Comparison of ENCODE assay signal across 8 cellular contexts in the genomic region with DNA sequence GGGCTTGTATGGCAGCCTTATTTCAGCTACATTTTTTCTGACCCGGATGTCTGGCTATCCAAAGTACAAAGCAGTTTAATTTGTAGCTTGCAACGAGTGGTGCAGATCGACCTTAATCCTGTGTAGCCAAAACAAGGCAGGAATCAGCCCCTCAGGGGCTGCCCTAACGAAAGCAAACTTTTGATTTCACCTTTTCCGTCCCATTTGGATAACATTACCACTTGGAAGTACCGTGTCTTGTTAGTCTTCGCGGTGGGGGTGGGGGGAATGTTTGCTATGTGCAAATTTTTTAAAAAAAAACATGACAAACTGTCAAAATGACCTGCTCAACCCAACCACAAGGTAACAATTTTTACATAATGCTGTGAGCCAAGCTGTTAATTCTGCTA. TPM values are rescaled to one million over a fixed set of nuclear protein-coding genes. Genes with fewer than 3 reads are reported as not detected.
A peak's percentile ranks its signal among the peaks of the same experiment; 100 is the strongest.
DNase-seq lines count a peak whose midpoint lies in the region; ATAC-seq and TF ChIP-seq lines count a peak whose summit lies in the region.

No MANE protein-coding gene starts in this region.

- H3K27ac ChIP-seq in A673 (ENCODE audit: low read depth, low read length, poor library complexity, severe bottlenecking) (peak overlapping the region; percentile 87), IMR-90 (ENCODE audit: insufficient read depth, low read length) (peak overlapping the region; percentile 86), caudate nucleus (ENCODE audit: low read depth, low read length) (peak overlapping the region; percentile 88)

- H4K5ac ChIP-seq in IMR-90 (ENCODE audit: low read depth, low read length) = peak overlapping the region; percentile 92

- no peaks in the 10 kb centered on the region for H3K9me1 ChIP-seq in IMR-90 (ENCODE audit: insufficient read depth, low read length)

- DNase-seq in A673 (ENCODE audit: low spot score) = peak; percentile 53
- no peak for DNase-seq in IMR-90
- DNase-seq in caudate nucleus (lab: John Stamatoyannopoulos, UW) = no peak
- no peak for DNase-seq in NCI-H1694 treated with DMSO at 0.1 percent for 48 hours (lab: John Stamatoyannopoulos, UW)
- no peak for DNase-seq in NCI-H446 (lab: John Stamatoyannopoulos, UW)
- DNase-seq in NCI-H748 treated with DMSO at 0.1 percent for 48 hours (lab: John Stamatoyannopoulos, UW) = no peak
- DNase-seq in H4 (ENCODE audit: low spot score) = no peak

- dilution Hi-C loops in IMR-90 (cut with HindIII; ENCODE audit: low sequenced_read_pairs, unreplicated experiment) = no loop called here

- H3K4me1 ChIP-seq in A673 (ENCODE audit: insufficient read depth, low read length, poor library complexity, severe bottlenecking) (peaks cover 20% of the 10 kb centered on the region), IMR-90 (ENCODE audit: control insufficient read depth, insufficient read depth, low read length) (peaks cover 4% of the 10 kb centered on the region; the same call in 1 of the 2 replicates), mononuclear cell (ENCODE audit: insufficient read depth, low read length) (peaks cover 50% of the 10 kb centered on the region)

- peaks cover 12 to 35% of the 10 kb centered on the region in 2 experiments for H3K79me1 ChIP-seq in IMR-90 (ENCODE audit: low read depth in 1 of 2, low read length in 2 of 2)

- peak overlapping the region; percentile 5; the same call in 1 of the 2 replicates for H3K14ac ChIP-seq in IMR-90 (replicated peaks; ENCODE audit: low read depth, low read length)

- WGBS in IMR-90 (ENCODE audit: extremely low coverage in 2 of 2, insufficient read length in 1 of 2), 2 experiments = 10% methylated on average over 2 of the region's 8 CpGs; no CpG with 5 or more reads in 1 of the 2 experiments

- peaks cover 3% of the 10 kb centered on the region for H3K9me3 ChIP-seq in A673 (ENCODE audit: low read depth, low read length, poor library complexity, severe bottlenecking)
- no peaks in the 10 kb centered on the region for H3K9me3 ChIP-seq in IMR-90 (ENCODE audit: control insufficient read depth, insufficient read depth, low read length)
- no peaks in the 10 kb centered on the region for H3K9me3 ChIP-seq in mononuclear cell (ENCODE audit: low read depth, low read length)

- H4K91ac ChIP-seq in IMR-90 (ENCODE audit: insufficient read depth, low read depth, low read length) = no peak overlapping the region

- CTCF ChIA-PET in A673 (lab: Charles Lee) (no interaction called here), IMR-90 (lab: Yijun Ruan, JAX) (interaction anchor here (0.6 kb wide), 1 partner anchor 35 kb away, joined by 7 read pairs; no protein-coding TSS in a partner anchor)

- H3K36me3 ChIP-seq in A673 (ENCODE audit: insufficient read depth, low read length, poor library complexity, severe bottlenecking) = peaks cover 33% of the 10 kb centered on the region
- peaks cover 4% of the 10 kb centered on the region; the same call in 1 of the 2 replicates for H3K36me3 ChIP-seq in IMR-90 (ENCODE audit: control insufficient read depth, insufficient read depth, low read length)

- no peak overlapping the region for H2BK20ac ChIP-seq in IMR-90 (ENCODE audit: low read depth, low read length)

- H3K27me3 ChIP-seq in A673 (replicated peaks; ENCODE audit: insufficient read depth, low read depth, low read length, poor library complexity) = no peaks in the 10 kb centered on the region
- H3K27me3 ChIP-seq in IMR-90 (ENCODE audit: control insufficient read depth, insufficient read depth, low read length) = no peaks in the 10 kb centered on the region
- H3K27me3 ChIP-seq in mononuclear cell (ENCODE audit: insufficient read depth, low read length) = no peaks in the 10 kb centered on the region

- no peak overlapping the region for H2BK120ac ChIP-seq in IMR-90 (ENCODE audit: low read depth, low read length)

- H4K8ac ChIP-seq in IMR-90 (ENCODE audit: low read depth in 2 of 2, low read length in 2 of 2) = peak overlapping the region; percentile 49 to 71; a peak in 3 of 4 replicates

- H3K4me3 ChIP-seq in A673 (ENCODE audit: low read depth, low read length, poor library complexity, severe bottlenecking) (peak overlapping the region; percentile 92), IMR-90 (ENCODE audit: insufficient read depth, low read depth, low read length) (peak overlapping the region; percentile 100), mononuclear cell (ENCODE audit: low read length) (peak overlapping the region; percentile 69)

- intact Hi-C loops in A673 (cut with micrococcal nuclease; ENCODE audit: unreplicated experiment) (loop anchor here (5.0 kb wide), 2 partner anchors 140 to 385 kb away; partner anchors contain the start of gene TRMT10A), IMR-90 (cut with micrococcal nuclease) (loop anchor here (5.0 kb wide), 3 partner anchors 115 to 190 kb away; no protein-coding TSS in a partner anchor)

- H4K20me1 ChIP-seq in IMR-90 (ENCODE audit: insufficient read depth, low read length) = peaks cover 22% of the 10 kb centered on the region

- peak overlapping the region; percentile 65; the same call in 1 of the 2 replicates for H3K4ac ChIP-seq in IMR-90 (ENCODE audit: low read depth, low read length)

- no peak for ATAC-seq in IMR-90 (ENCODE audit: low read depth)

- no peak for TF ChIP-seq RAD21 in IMR-90 (IDR thresholded peaks at IDR 0.05; ENCODE audit: low read length)

- H2AFZ ChIP-seq in IMR-90 (replicated peaks; ENCODE audit: low read length, poor library complexity) = peak overlapping the region; percentile 95

- in situ Hi-C loops in IMR-90 (cut with MboI; ENCODE audit: low sequenced_read_pairs) = loop anchor here (10.0 kb wide), 1 partner anchor 382 kb away; the partner anchor contains the start of gene TRMT10A

- peak overlapping the region; percentile 11; the same call in 1 of the 2 replicates for H3K23ac ChIP-seq in IMR-90 (ENCODE audit: low read depth, low read length)

- no peak overlapping the region for H2AK5ac ChIP-seq in IMR-90 (ENCODE audit: low read depth, low read length)

- H2AK9ac ChIP-seq in IMR-90 (replicated peaks; ENCODE audit: low read depth, low read length, poor library complexity) = no peak overlapping the region

- H3K56ac ChIP-seq in IMR-90 (ENCODE audit: extremely low read depth, insufficient read depth, low read length) = peak overlapping the region; percentile 32

- peak overlapping the region; percentile 78 for H3K9ac ChIP-seq in IMR-90 (ENCODE audit: low read depth, low read length)

- TF ChIP-seq CTCF in A673 (conservative IDR thresholded peaks at IDR 0.05; ENCODE audit: low read depth, low read length) = no peak
- no peak for TF ChIP-seq CTCF in IMR-90 (conservative IDR thresholded peaks at IDR 0.05; ENCODE audit: low read depth, low read length)

- no peak; the same call in 1 of the 2 replicates for TF ChIP-seq POLR2A in IMR-90 (IDR thresholded peaks at IDR 0.05; ENCODE audit: low read depth, low read length)

- POLR2A ChIA-PET in A673 (lab: Charles Lee; ENCODE audit: low non-redundant PET) (interaction anchor here (0.6 to 0.7 kb wide), 4 partner anchors 194 to 1199 kb away, joined by 3 to 16 read pairs (median 4); no protein-coding TSS in a partner anchor), IMR-90 (lab: Charles Lee; ENCODE audit: unreplicated experiment) (interaction anchor here (1.1 kb wide), 1 partner anchor 53 kb away, joined by 3 read pairs; the partner anchor contains the start of gene LAMTOR3)

- peak overlapping the region; percentile 95 for H3K4me2 ChIP-seq in IMR-90 (ENCODE audit: low read depth, low read length)

- H2BK5ac ChIP-seq in IMR-90 (ENCODE audit: low read depth, low read length, poor library complexity, severe bottlenecking) = peak overlapping the region; percentile 70

- no TSS peak for BruUV-seq in A673 (replicated peaks; lab: Mats Ljungman, UMichigan)
- BruUV-seq in IMR-90 (replicated peaks; lab: Mats Ljungman, UMichigan) = no TSS peak

- no peak overlapping the region; the same call in 1 of the 2 replicates for H3K18ac ChIP-seq in IMR-90 (ENCODE audit: low read depth, low read length)

- H2BK15ac ChIP-seq in IMR-90 (ENCODE audit: low read depth, low read length) = no peak overlapping the region

TF ChIP-seq in IMR-90, 13 proteins besides CTCF, POLR2A, EP300 and RAD21 (continues in another document):
- TF ChIP-seq NFE2L2 (IDR thresholded peaks at IDR 0.05; ENCODE audit: low read depth, low read length) (no peak), MAFK (IDR thresholded peaks at IDR 0.05; ENCODE audit: low read depth, low read length) (no peak), MXI1 (IDR thresholded peaks at IDR 0.05; ENCODE audit: borderline replicate concordance, low read depth, low read length) (no peak), FOS (IDR thresholded peaks at IDR 0.05; ENCODE audit: low read depth, low read length) (no peak), SMC3 (IDR thresholded peaks at IDR 0.05; ENCODE audit: low read depth, low read length) (no peak), MAZ (IDR thresholded peaks at IDR 0.05; ENCODE audit: borderline replicate concordance, low read depth, low read length) (no peak)
- TF ChIP-seq, protein P1, sequence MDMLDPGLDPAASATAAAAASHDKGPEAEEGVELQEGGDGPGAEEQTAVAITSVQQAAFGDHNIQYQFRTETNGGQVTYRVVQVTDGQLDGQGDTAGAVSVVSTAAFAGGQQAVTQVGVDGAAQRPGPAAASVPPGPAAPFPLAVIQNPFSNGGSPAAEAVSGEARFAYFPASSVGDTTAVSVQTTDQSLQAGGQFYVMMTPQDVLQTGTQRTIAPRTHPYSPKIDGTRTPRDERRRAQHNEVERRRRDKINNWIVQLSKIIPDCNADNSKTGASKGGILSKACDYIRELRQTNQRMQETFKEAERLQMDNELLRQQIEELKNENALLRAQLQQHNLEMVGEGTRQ (IDR thresholded peaks at IDR 0.05; ENCODE audit: low read depth, low read length) = no peak

RNA-seq across cellular contexts. Expression of gene DNAJB14, which starts 0.8 kb away (rescaled TPM):
- total RNA-seq in A673 (2021) (33.5 and 36.4 TPM in 2 replicates), IMR-90 (2012; rRNA removed) (15.6 and 40.3 TPM in 2 replicates), mononuclear cell (70.1 TPM)
- polyA plus RNA-seq in IMR-90 (2012; rRNA removed) = 12.9 and 14.8 TPM in 2 replicates
- polyA plus RNA-seq in IMR-90 (2012; cell fraction: cytosol; rRNA removed) = 0.61 and 0.92 TPM in 2 replicates
- polyA plus RNA-seq in IMR-90 (2012; cell fraction: nucleus; rRNA removed; ENCODE audit: low replicate concordance) = 12.4 and 19.6 TPM in 2 replicates
- total RNA-seq in H4 (2014; rRNA removed; shearing (Covaris generic)) = 32.6 and 62.2 TPM in 2 replicates

RNA-seq across cellular contexts. Expression of gene H2AZ1, which starts 2.9 kb away (rescaled TPM):
- 1,005 and 1,095 TPM in 2 replicates for total RNA-seq in A673 (2021)
- 938 and 1,129 TPM in 2 replicates for total RNA-seq in IMR-90 (2012; rRNA removed)
- 419 and 456 TPM in 2 replicates for polyA plus RNA-seq in IMR-90 (2012; rRNA removed)
- 543 and 858 TPM in 2 replicates for polyA plus RNA-seq in IMR-90 (2012; cell fraction: cytosol; rRNA removed)
- 162 and 261 TPM in 2 replicates for polyA plus RNA-seq in IMR-90 (2012; cell fraction: nucleus; rRNA removed; ENCODE audit: low replicate concordance)
- total RNA-seq in mononuclear cell = 87.9 TPM
- total RNA-seq in H4 (2014; rRNA removed; shearing (Covaris generic)) = 1,439 and 1,655 TPM in 2 replicates

RNA-seq across cellular contexts. Expression of gene LAMTOR3, which starts 53.0 kb away (rescaled TPM):
- total RNA-seq in A673 (2021) (26.7 and 31.6 TPM in 2 replicates), IMR-90 (2012; rRNA removed) (35.7 and 56.1 TPM in 2 replicates), mononuclear cell (41.0 TPM)
- 22.0 and 28.6 TPM in 2 replicates for polyA plus RNA-seq in IMR-90 (2012; rRNA removed)
- 4.0 and 5.5 TPM in 2 replicates for polyA plus RNA-seq in IMR-90 (2012; cell fraction: cytosol; rRNA removed)
- polyA plus RNA-seq in IMR-90 (2012; cell fraction: nucleus; rRNA removed; ENCODE audit: low replicate concordance) = 1.3 and 17.0 TPM in 2 replicates
- 60.3 and 78.0 TPM in 2 replicates for total RNA-seq in H4 (2014; rRNA removed; shearing (Covaris generic))

Comparison
In these comparisons a context has a peak if more than half of its experiments do, and no peak if none do; other contexts are left out.
1. RNA of gene H2AZ1, which starts 2.9 kb away (total RNA-seq): 1,439 to 1,655 TPM in H4, 938 to 1,129 TPM in IMR-90 and 1,005 to 1,095 TPM in A673; 87.9 TPM in mononuclear cell (single experiment); every median in the first group is over 10 times any median in the second.
2. Peak in every context shown above with its lines, with median percentiles within 50 percentile points of each other: H3K27ac ChIP-seq and H3K4me3 ChIP-seq.